In genomic region chr13:113567681-113568080, GRCh38 we compare ENCODE assay signal across 15 cellular contexts.
"Had no signal": no experiment of that assay in that cellular context is flagged by ENCODE, and none has a peak within 500 bp of the region (broad histone marks: within the 10 kb centered on the region; RNA-seq: fewer than 3 reads in every experiment).

No MANE protein-coding gene starts in this region.

- H3K9me3 Mint-ChIP-seq: natural killer cell had no signal

- H3K36me3 ChIP-seq: neutrophil, sigmoid colon, thyroid gland had no signal

- DNase-seq: activated B cell treated with CpG ODN at 0.5 μM for 24 hours; activated CD4-positive, alpha-beta T cell treated with anti-CD3 and anti-CD28 coated beads for 48 hours; foreskin melanocyte; glutamatergic neuron; hippocampal formation; left ventricle myocardium superior; natural killer cell; sigmoid colon; SK-N-SH; stimulated activated naive B cell treated with anti-CD40 and anti-IgM and Interleukin-4, amounts not matched to agents 10 μg/mL and 1 μg/mL and 100 μg/mL, for 72 hours; thyroid gland had no signal

- FAIRE-seq: keratinocyte had no signal

- H3K27ac ChIP-seq: dorsolateral prefrontal cortex, neutrophil, sigmoid colon, thyroid gland had no signal

- H3K4me3 ChIP-seq: dorsolateral prefrontal cortex, sigmoid colon, thyroid gland had no signal

- H3K9ac ChIP-seq: SK-N-SH had no signal

- H3K4me1 Mint-ChIP-seq: activated B cell treated with CpG ODN at 0.5 μM for 24 hours; natural killer cell; stimulated activated naive B cell treated with anti-CD40 and anti-IgM and Interleukin-4, amounts not matched to agents 10 μg/mL and 1 μg/mL and 100 μg/mL, for 72 hours had no signal

- H3K9me2 ChIP-seq: SK-N-SH had no signal

- H3K4me3 Mint-ChIP-seq: activated B cell treated with CpG ODN at 0.5 μM for 24 hours; activated naive CD8-positive, alpha-beta T cell; natural killer cell; stimulated activated naive B cell treated with anti-CD40 and anti-IgM and Interleukin-4, amounts not matched to agents 10 μg/mL and 1 μg/mL and 100 μg/mL, for 72 hours had no signal

- H3K27ac Mint-ChIP-seq: activated B cell treated with CpG ODN at 0.5 μM for 24 hours; activated naive CD8-positive, alpha-beta T cell; natural killer cell; stimulated activated naive B cell treated with anti-CD40 and anti-IgM and Interleukin-4, amounts not matched to agents 10 μg/mL and 1 μg/mL and 100 μg/mL, for 72 hours had no signal

- H3K4me2 ChIP-seq: SK-N-SH had no signal

- H3K27me3 ChIP-seq: sigmoid colon, thyroid gland had no signal

- H3K36me3 Mint-ChIP-seq: natural killer cell; stimulated activated naive B cell treated with anti-CD40 and anti-IgM and Interleukin-4, amounts not matched to agents 10 μg/mL and 1 μg/mL and 100 μg/mL, for 72 hours had no signal

- ATAC-seq: left ventricle myocardium superior; natural killer cell; stimulated activated naive B cell treated with anti-CD40 and anti-IgM and Interleukin-4, amounts not matched to agents 10 μg/mL and 1 μg/mL and 100 μg/mL, for 72 hours had no signal

- H3K9me3 ChIP-seq: neutrophil, sigmoid colon, thyroid gland had no signal

- H3K4me1 ChIP-seq: thyroid gland had no signal
